Comparison of ENCODE assay signal across 22 cellular contexts in genomic region chr17:3704931-3705717, GRCh38. TPM values are rescaled to one million over a fixed set of nuclear protein-coding genes. Genes with fewer than 3 reads are reported as not detected.
"Had no signal": no experiment of that assay in that cellular context is flagged by ENCODE, and none has a peak within 500 bp of the region (broad histone marks: within the 10 kb centered on the region; RNA-seq: fewer than 3 reads in every experiment).

No MANE protein-coding gene starts in this region.

- FAIRE-seq: endometrium, frontal cortex, small intestine had no signal

- H3K4me1 ChIP-seq: lower lobe of right lung, right atrium auricular region, sigmoid colon, suprapubic skin, thyroid gland, uterus had no signal

- H3K27ac ChIP-seq: heart right ventricle, lower lobe of right lung, neutrophil, right atrium auricular region, sigmoid colon, suprapubic skin, thyroid gland, upper lobe of left lung, uterus had no signal

- H3K27me3 Mint-ChIP-seq: memory B cell, naive B cell had no signal

- DNase-seq: effector memory CD4-positive, alpha-beta T cell; heart right ventricle; hypothalamus; islet precursor cell; lower lobe of right lung; midbrain; naive B cell; sigmoid colon; small intestine; stimulated activated CD4-positive, alpha-beta T cell treated with anti-CD3 and anti-CD28 coated beads, Interleukin-12 subunit alpha, Interleukin-12 subunit beta, amount 100 ng/mL, for 4 hours; stimulated activated naive CD4-positive, alpha-beta T cell treated with Interleukin-2 at 50 U/mL for 16 hours; thyroid gland; upper lobe of left lung; uterus had no signal

- H3K36me3 ChIP-seq: heart right ventricle, lower lobe of right lung, neutrophil, right atrium auricular region, sigmoid colon, suprapubic skin, thyroid gland, upper lobe of left lung, uterus had no signal

- H3K4me3 Mint-ChIP-seq: memory B cell had no signal

- H3K27me3 ChIP-seq: heart right ventricle, neutrophil, right atrium auricular region, sigmoid colon, suprapubic skin, thyroid gland, upper lobe of left lung, uterus had no signal

- H3K27ac Mint-ChIP-seq: memory B cell had no signal

- H3K4me3 ChIP-seq: heart right ventricle, lower lobe of right lung, right atrium auricular region, sigmoid colon, suprapubic skin, thyroid gland, upper lobe of left lung, uterus had no signal

- ATAC-seq: esophagus mucosa, heart right ventricle, left lobe of liver, lower lobe of right lung had no signal

- H3K9me3 ChIP-seq: heart right ventricle, lower lobe of right lung, neutrophil, right atrium auricular region, sigmoid colon, suprapubic skin, thyroid gland, upper lobe of left lung, uterus had no signal

RNA-seq across cellular contexts. Expression of gene P2RX5, which starts 9.2 kb away (rescaled TPM):
- total RNA-seq: left lobe of liver had no signal

RNA-seq across cellular contexts. Expression of gene HASPIN, which starts 18.6 kb away (rescaled TPM):
- total RNA-seq: right atrium auricular region had no signal
